23 cellular contexts compared by ENCODE assay signal in genomic region chr13:46580362-46580839, GRCh38. TPM values are rescaled to one million over a fixed set of nuclear protein-coding genes. Genes with fewer than 3 reads are reported as not detected.
A peak's percentile ranks its signal among the peaks of the same experiment; 100 is the strongest.
DNase-seq lines count a peak whose midpoint lies in the region; ATAC-seq lines count a peak whose summit lies in the region.
"Had no signal": no experiment of that assay in that cellular context is flagged by ENCODE, and none has a peak within 500 bp of the region (broad histone marks: within the 10 kb centered on the region; RNA-seq: fewer than 3 reads in every experiment).

No MANE protein-coding gene starts in this region.

- peak overlapping the region; percentile 5 to 52 (median 26) for H3K4me3 Mint-ChIP-seq in IgD-negative memory B cell
- no peak overlapping the region for H3K4me3 Mint-ChIP-seq in memory B cell
- H3K4me3 Mint-ChIP-seq: natural killer cell treated with Interleukin-12 subunit alpha and Interleukin-12 subunit beta and Interleukin-15 and Interleukin-18, amount 100 ng/mL, for 72 hours had no signal

- H3K9me3 Mint-ChIP-seq in IgD-negative memory B cell = no peaks in the 10 kb centered on the region
- no peaks in the 10 kb centered on the region for H3K9me3 Mint-ChIP-seq in memory B cell
- H3K9me3 Mint-ChIP-seq: natural killer cell treated with Interleukin-12 subunit alpha and Interleukin-12 subunit beta and Interleukin-15 and Interleukin-18, amount 100 ng/mL, for 72 hours had no signal

- H3K27ac Mint-ChIP-seq in IgD-negative memory B cell (peak overlapping the region in 2 of 3 donors; percentile 0 to 4), memory B cell (peak overlapping the region; percentile 73)

- DNase-seq in CD1c-positive myeloid dendritic cell (ENCODE audit: extremely low spot score) (peak; percentile 27), memory B cell (ENCODE audit: low spot score in 2 of 2) (no peak), epidermal melanocyte (ENCODE audit: insufficient read length, low spot score) (no peak), KG1 (lab: John Stamatoyannopoulos, UW) (no peak)
- no peak for DNase-seq in activated effector memory CD4-positive, alpha-beta T cell treated with Interleukin-2 at 50 U/mL for 16 hours
- DNase-seq: activated CD4-positive, CD25-positive, alpha-beta regulatory T cell treated with anti-CD3 and anti-CD28 coated beads, Interleukin-2, amount 50 U/mL, for 72 hours; body of pancreas; colonic mucosa; DMS 273 treated with DMSO at 0.1 percent for 48 hours; GDM1; GOT3; islet precursor cell; mesendoderm; NCI-H1105 treated with DMSO at 0.1 percent for 48 hours; NCI-H526; small intestine; stimulated activated CD8-positive, alpha-beta memory T cell treated with anti-CD3 and anti-CD28 coated beads, Interleukin-4, amount 100 ng/mL, for 48 hours; T-helper 9 cell; testis had no signal

- H3K36me3 Mint-ChIP-seq in IgD-negative memory B cell (no peaks in the 10 kb centered on the region), memory B cell (peaks cover 2% of the 10 kb centered on the region)
- H3K36me3 Mint-ChIP-seq: natural killer cell treated with Interleukin-12 subunit alpha and Interleukin-12 subunit beta and Interleukin-15 and Interleukin-18, amount 100 ng/mL, for 72 hours had no signal

- no peaks in the 10 kb centered on the region for H3K27me3 Mint-ChIP-seq in IgD-negative memory B cell
- H3K27me3 Mint-ChIP-seq in memory B cell = no peaks in the 10 kb centered on the region
- H3K27me3 Mint-ChIP-seq: natural killer cell treated with Interleukin-12 subunit alpha and Interleukin-12 subunit beta and Interleukin-15 and Interleukin-18, amount 100 ng/mL, for 72 hours had no signal

- H3K4me1 Mint-ChIP-seq in IgD-negative memory B cell = peaks cover 63 to 72% (median 71%) of the 10 kb centered on the region in 3 donors
- peaks cover 54% of the 10 kb centered on the region for H3K4me1 Mint-ChIP-seq in memory B cell

- ATAC-seq in GM18502 (IDR thresholded peaks at IDR 0.05; ENCODE audit: poor library complexity, unreplicated experiment) (peak; percentile 33), memory B cell (ENCODE audit: low read depth) (no peak), HG02623 (IDR thresholded peaks at IDR 0.05; ENCODE audit: unreplicated experiment) (no peak)
- ATAC-seq: body of pancreas; natural killer cell treated with Interleukin-12 subunit alpha and Interleukin-12 subunit beta and Interleukin-15 and Interleukin-18, amount 100 ng/mL, for 72 hours had no signal

RNA-seq across cellular contexts. Expression of gene LRCH1, which starts 27.4 kb away (rescaled TPM):
- polyA plus RNA-seq in IgD-negative memory B cell = 7.6 TPM
